ENCODE assay signal across 1 cellular context in genomic region chr6:165662041-165662491, GRCh38.
TF ChIP-seq lines count a peak whose summit lies in the region.

No MANE protein-coding gene starts in this region.

TF ChIP-seq in WTC11, 78 proteins besides CTCF, POLR2A, EP300 and RAD21:
- TF ChIP-seq, protein P1, sequence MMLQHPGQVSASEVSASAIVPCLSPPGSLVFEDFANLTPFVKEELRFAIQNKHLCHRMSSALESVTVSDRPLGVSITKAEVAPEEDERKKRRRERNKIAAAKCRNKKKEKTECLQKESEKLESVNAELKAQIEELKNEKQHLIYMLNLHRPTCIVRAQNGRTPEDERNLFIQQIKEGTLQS (CRISPR knock-in tag; conservative IDR thresholded peaks at IDR 0.05), result no peak
- TF ChIP-seq ZBTB43 (CRISPR knock-in tag; IDR thresholded peaks at IDR 0.05) (no peak), TEAD1 (CRISPR knock-in tag; IDR thresholded peaks at IDR 0.05) (no peak), E2F5 (CRISPR knock-in tag; IDR thresholded peaks at IDR 0.05) (no peak), SMAD3 (CRISPR knock-in tag; IDR thresholded peaks at IDR 0.05; ENCODE audit: borderline replicate concordance) (no peak), TCF7 (CRISPR knock-in tag; IDR thresholded peaks at IDR 0.05; ENCODE audit: low read depth) (no peak), ZNF138 (CRISPR knock-in tag; conservative IDR thresholded peaks at IDR 0.05) (no peak), OVOL2 (CRISPR knock-in tag; IDR thresholded peaks at IDR 0.05; ENCODE audit: borderline replicate concordance) (no peak), NFATC4 (CRISPR knock-in tag; IDR thresholded peaks at IDR 0.05) (no peak), JAZF1 (CRISPR knock-in tag; IDR thresholded peaks at IDR 0.05) (no peak), MYBL2 (CRISPR knock-in tag; IDR thresholded peaks at IDR 0.05) (no peak), ZSCAN18 (CRISPR knock-in tag; IDR thresholded peaks at IDR 0.05) (no peak), ZNF532 (CRISPR knock-in tag; IDR thresholded peaks at IDR 0.05; ENCODE audit: borderline replicate concordance) (no peak), ZNF232 (CRISPR knock-in tag; IDR thresholded peaks at IDR 0.05) (no peak), CREM (CRISPR knock-in tag; IDR thresholded peaks at IDR 0.05) (no peak), FOXK1 (CRISPR knock-in tag; IDR thresholded peaks at IDR 0.05) (no peak)
- TF ChIP-seq, protein P2, sequence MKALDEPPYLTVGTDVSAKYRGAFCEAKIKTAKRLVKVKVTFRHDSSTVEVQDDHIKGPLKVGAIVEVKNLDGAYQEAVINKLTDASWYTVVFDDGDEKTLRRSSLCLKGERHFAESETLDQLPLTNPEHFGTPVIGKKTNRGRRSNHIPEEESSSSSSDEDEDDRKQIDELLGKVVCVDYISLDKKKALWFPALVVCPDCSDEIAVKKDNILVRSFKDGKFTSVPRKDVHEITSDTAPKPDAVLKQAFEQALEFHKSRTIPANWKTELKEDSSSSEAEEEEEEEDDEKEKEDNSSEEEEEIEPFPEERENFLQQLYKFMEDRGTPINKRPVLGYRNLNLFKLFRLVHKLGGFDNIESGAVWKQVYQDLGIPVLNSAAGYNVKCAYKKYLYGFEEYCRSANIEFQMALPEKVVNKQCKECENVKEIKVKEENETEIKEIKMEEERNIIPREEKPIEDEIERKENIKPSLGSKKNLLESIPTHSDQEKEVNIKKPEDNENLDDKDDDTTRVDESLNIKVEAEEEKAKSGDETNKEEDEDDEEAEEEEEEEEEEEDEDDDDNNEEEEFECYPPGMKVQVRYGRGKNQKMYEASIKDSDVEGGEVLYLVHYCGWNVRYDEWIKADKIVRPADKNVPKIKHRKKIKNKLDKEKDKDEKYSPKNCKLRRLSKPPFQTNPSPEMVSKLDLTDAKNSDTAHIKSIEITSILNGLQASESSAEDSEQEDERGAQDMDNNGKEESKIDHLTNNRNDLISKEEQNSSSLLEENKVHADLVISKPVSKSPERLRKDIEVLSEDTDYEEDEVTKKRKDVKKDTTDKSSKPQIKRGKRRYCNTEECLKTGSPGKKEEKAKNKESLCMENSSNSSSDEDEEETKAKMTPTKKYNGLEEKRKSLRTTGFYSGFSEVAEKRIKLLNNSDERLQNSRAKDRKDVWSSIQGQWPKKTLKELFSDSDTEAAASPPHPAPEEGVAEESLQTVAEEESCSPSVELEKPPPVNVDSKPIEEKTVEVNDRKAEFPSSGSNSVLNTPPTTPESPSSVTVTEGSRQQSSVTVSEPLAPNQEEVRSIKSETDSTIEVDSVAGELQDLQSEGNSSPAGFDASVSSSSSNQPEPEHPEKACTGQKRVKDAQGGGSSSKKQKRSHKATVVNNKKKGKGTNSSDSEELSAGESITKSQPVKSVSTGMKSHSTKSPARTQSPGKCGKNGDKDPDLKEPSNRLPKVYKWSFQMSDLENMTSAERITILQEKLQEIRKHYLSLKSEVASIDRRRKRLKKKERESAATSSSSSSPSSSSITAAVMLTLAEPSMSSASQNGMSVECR (CRISPR knock-in tag; IDR thresholded peaks at IDR 0.05; ENCODE audit: borderline replicate concordance), result no peak
- TF ChIP-seq, protein P3, sequence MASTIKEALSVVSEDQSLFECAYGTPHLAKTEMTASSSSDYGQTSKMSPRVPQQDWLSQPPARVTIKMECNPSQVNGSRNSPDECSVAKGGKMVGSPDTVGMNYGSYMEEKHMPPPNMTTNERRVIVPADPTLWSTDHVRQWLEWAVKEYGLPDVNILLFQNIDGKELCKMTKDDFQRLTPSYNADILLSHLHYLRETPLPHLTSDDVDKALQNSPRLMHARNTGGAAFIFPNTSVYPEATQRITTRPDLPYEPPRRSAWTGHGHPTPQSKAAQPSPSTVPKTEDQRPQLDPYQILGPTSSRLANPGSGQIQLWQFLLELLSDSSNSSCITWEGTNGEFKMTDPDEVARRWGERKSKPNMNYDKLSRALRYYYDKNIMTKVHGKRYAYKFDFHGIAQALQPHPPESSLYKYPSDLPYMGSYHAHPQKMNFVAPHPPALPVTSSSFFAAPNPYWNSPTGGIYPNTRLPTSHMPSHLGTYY (CRISPR knock-in tag; IDR thresholded peaks at IDR 0.05), result no peak
TF ChIP-seq in WTC11: peak in this region for 0.
